Comparison of ENCODE assay signal across 19 cellular contexts in the genomic region with DNA sequence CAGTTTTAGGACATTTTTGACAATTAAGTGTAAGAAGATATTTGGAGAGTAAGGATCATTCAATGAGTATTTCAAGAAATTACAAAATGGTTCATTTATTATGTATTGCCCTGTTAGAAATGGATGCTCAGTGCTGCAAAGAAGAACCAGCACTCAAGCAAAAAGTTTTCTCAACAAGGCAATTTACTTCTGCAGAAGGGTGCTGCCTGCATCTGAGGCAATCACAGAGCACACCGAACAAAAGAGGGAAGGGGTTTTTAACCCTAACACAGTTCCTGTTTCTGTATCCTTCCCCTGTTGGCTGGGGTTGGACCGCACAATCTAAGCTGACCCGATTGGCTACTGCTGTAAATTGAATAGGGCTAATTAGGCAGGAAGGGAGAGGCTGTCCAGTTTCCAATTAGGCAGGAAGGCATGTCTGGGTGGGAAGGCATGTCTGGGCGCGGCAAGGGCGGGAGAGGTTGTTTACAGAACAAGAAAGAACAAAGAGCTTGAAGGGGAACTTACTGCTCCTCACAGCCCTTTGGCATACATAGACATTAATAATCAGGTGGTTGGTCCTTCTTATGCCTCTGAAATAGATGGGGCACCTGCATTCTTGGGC. TPM values are rescaled to one million over a fixed set of nuclear protein-coding genes. Genes with fewer than 3 reads are reported as not detected.
DNase-seq lines count a peak whose midpoint lies in the region; ATAC-seq and TF ChIP-seq lines count a peak whose summit lies in the region.
"Had no signal": no experiment of that assay in that cellular context is flagged by ENCODE, and none has a peak within 500 bp of the region (broad histone marks: within the 10 kb centered on the region; RNA-seq: fewer than 3 reads in every experiment).

No MANE protein-coding gene starts in this region.

- ATAC-seq in esophagus mucosa (peak; percentile 55), GM21367 (IDR thresholded peaks at IDR 0.05; ENCODE audit: unreplicated experiment) (no peak)
- no peak for ATAC-seq in activated T-cell treated with anti-CD3 and anti-CD28 coated beads, Interleukin-2, amount 50 U/mL, for 72 hours (replicated peaks in 1 of 2)

- H3K4me3 Mint-ChIP-seq in activated T-cell treated with anti-CD3 and anti-CD28 coated beads, Interleukin-2, amount 50 U/mL, for 72 hours: no peak overlapping the region
- H3K4me3 Mint-ChIP-seq in CD14-positive monocyte: no peak overlapping the region
- H3K4me3 Mint-ChIP-seq: CD4-positive, CD25-positive, alpha-beta regulatory T cell had no signal

- no peaks in the 10 kb centered on the region for H3K4me1 Mint-ChIP-seq in activated T-cell treated with anti-CD3 and anti-CD28 coated beads, Interleukin-2, amount 50 U/mL, for 72 hours (ENCODE audit: low read depth)
- H3K4me1 Mint-ChIP-seq in CD14-positive monocyte: peaks cover 5% of the 10 kb centered on the region
- H3K4me1 Mint-ChIP-seq: CD4-positive, CD25-positive, alpha-beta regulatory T cell had no signal

- peaks cover 2 to 5% of the 10 kb centered on the region in 2 donors for H3K9me3 Mint-ChIP-seq in activated T-cell treated with anti-CD3 and anti-CD28 coated beads, Interleukin-2, amount 50 U/mL, for 72 hours
- H3K9me3 Mint-ChIP-seq in CD14-positive monocyte: peaks cover 18 to 36% (median 24%) of the 10 kb centered on the region in 7 donors

- peaks cover 12% of the 10 kb centered on the region for H3K27me3 Mint-ChIP-seq in activated T-cell treated with anti-CD3 and anti-CD28 coated beads, Interleukin-2, amount 50 U/mL, for 72 hours (ENCODE audit: low read depth)
- H3K27me3 Mint-ChIP-seq in CD14-positive monocyte (ENCODE audit: low read depth in 3 of 3): peaks cover 0 to 3% (median 1%) of the 10 kb centered on the region in 3 donors

- TF ChIP-seq CTCF in CD14-positive monocyte (IDR thresholded peaks at IDR 0.05): no peak

- intact Hi-C loops in CD14-positive monocyte (cut with micrococcal nuclease): no loop called here

- H3K36me3 Mint-ChIP-seq in activated T-cell treated with anti-CD3 and anti-CD28 coated beads, Interleukin-2, amount 50 U/mL, for 72 hours (ENCODE audit: insufficient read depth in 2 of 2): peaks cover 0 to 2% of the 10 kb centered on the region in 2 donors
- H3K36me3 Mint-ChIP-seq in CD14-positive monocyte: peaks cover 0 to 3% of the 10 kb centered on the region in 2 donors

- H3K27ac Mint-ChIP-seq in activated T-cell treated with anti-CD3 and anti-CD28 coated beads, Interleukin-2, amount 50 U/mL, for 72 hours: no peak overlapping the region
- peak overlapping the region in 1 of 7 donors; percentile 53 for H3K27ac Mint-ChIP-seq in CD14-positive monocyte
- H3K27ac Mint-ChIP-seq: CD4-positive, CD25-positive, alpha-beta regulatory T cell had no signal

- DNase-seq in COR-L47 (lab: John Stamatoyannopoulos, UW) (peak; percentile 1), Kasumi-1 (lab: John Stamatoyannopoulos, UW) (peak; percentile 89), SKM-1 (lab: John Stamatoyannopoulos, UW; ENCODE audit: unreplicated experiment) (peak; percentile 76), retina (no peak), CD14-positive monocyte (ENCODE audit: low spot score) (no peak)
- DNase-seq in activated T-cell treated with anti-CD3 and anti-CD28 coated beads, Interleukin-2, amount 50 U/mL, for 72 hours: no peak
- DNase-seq: BE2C; CD4-positive, CD25-positive, alpha-beta regulatory T cell; DMS79; NCI-H1092 treated with DMSO at 0.1 percent for 48 hours; NCI-H1694; NCI-H2081 treated with DMSO at 0.1 percent for 48 hours; NCI-H774; NK-92 treated with Interleukin-12 subunit alpha and Interleukin-12 subunit beta, amount 100 ng/mL, for 24 hours; SIG-M5; SK-N-SH; T-helper 1 cell had no signal

RNA-seq across cellular contexts. Expression of a gene that starts 41.4 kb away (rescaled TPM):
- 18.5 TPM for total RNA-seq in esophagus mucosa
- 1 to 10 TPM; 7.3 to 8.1 TPM for total RNA-seq in activated T-cell treated with anti-CD3 and anti-CD28 coated beads, Interleukin-2, amount 50 U/mL, for 72 hours
- 10 to 100 TPM; 70.6 to 85.7 TPM for polyA plus RNA-seq in CD14-positive monocyte

Comparison
In these comparisons a context has a peak if more than half of its experiments do, and no peak if none do; other contexts are left out.
1. DNase-seq: peak in COR-L47 (single experiment), Kasumi-1 (2 of 2) and SKM-1 (single experiment); none in retina (single experiment), activated T-cell treated with anti-CD3 and anti-CD28 coated beads, Interleukin-2, amount 50 U/mL, for 72 hours (0 of 2) and CD14-positive monocyte (single experiment).